1 cellular context compared by ENCODE assay signal in the genomic region with DNA sequence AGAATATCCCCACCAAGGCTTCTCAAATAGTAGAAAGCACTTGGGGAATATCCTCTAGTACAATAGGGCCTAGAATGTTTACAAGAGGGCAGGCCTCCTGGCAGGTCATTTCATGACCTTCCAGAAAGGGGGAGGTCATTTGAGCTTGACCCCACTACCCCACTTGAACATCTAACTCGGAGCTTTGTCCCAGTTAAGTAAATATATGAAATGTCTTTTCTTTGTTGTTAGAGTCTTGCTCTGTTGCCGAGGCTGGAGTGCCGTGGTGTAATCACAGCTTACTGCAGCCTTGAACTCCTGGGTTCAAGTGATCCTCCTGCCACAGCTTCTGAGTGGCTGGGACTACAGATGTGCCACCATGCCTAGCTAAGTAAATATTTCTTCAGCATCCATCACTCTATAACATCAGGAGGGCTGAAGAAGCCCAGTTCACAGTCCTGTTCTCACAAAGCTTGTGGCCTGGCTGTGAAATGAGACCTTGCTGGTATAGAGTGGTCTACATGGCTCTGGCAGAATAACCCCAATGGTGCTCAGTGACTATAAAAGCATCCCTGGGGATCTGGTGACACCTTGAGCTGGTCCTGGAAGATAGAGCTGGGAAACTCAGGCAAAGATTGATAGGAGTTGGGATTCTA.
TF ChIP-seq lines count a peak whose summit lies in the region.

No MANE protein-coding gene starts in this region.

TF ChIP-seq in A549, 52 proteins besides CTCF, POLR2A, EP300 and RAD21:
- TF ChIP-seq CHD2 (IDR thresholded peaks at IDR 0.05; ENCODE audit: low read length, partially characterized antibody) (no peak), PHF8 (IDR thresholded peaks at IDR 0.05; ENCODE audit: borderline replicate concordance, low read depth) (no peak), HEYL (CRISPR knock-in tag; IDR thresholded peaks at IDR 0.05) (no peak), ZSCAN20 (CRISPR knock-in tag; IDR thresholded peaks at IDR 0.05) (no peak), HOXA7 (CRISPR knock-in tag; IDR thresholded peaks at IDR 0.05) (no peak), GATA3 (IDR thresholded peaks at IDR 0.05; ENCODE audit: borderline replicate concordance) (no peak), CBX8 (IDR thresholded peaks at IDR 0.05) (no peak), NR3C1 (IDR thresholded peaks at IDR 0.05) (no peak)
TF ChIP-seq in A549: peak in this region for 0.
